30 cellular contexts compared by ENCODE assay signal in the genomic region with DNA sequence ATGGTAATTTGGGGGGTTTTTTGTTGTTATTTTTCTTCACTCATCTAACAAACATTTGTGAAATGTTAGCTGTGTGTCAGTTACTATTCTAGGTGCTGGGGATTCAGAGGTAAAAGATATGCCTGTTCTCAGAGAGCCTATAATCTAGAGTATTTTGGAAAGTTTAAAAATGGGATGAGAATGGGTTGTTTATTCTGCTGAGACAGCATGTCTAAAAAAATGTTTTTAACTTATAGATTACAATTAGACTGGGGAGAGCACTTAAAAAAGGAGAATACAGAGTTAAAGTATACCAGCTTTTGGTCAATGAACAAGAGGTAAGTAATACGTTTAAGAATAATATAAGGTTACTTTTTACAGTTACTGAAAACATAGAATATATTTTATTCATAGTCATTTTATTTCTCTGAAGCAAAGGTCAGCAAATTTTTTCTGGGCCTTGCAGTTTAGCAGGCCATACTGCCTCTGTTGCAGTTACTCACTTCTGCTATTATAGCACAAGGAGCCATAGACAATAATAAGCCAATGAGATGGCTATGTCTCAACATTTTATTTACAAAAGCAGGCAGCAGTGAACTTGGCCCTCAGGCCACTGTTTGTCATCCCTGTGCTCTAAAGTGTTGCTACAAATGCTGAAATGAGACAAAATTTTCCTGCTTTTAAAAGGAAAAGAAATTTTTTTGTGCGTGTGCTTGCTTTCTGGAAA.
DNase-seq lines count a peak whose midpoint lies in the region; ATAC-seq, FAIRE-seq and TF ChIP-seq lines count a peak whose summit lies in the region.
"Had no signal": no experiment of that assay in that cellular context is flagged by ENCODE, and none has a peak within 500 bp of the region (broad histone marks: within the 10 kb centered on the region; RNA-seq: fewer than 3 reads in every experiment).

No MANE protein-coding gene starts in this region.

- no peaks in the 10 kb centered on the region for H3K27me3 Mint-ChIP-seq in endodermal cell (ENCODE audit: insufficient read depth)
- H3K27me3 Mint-ChIP-seq: activated CD4-positive, alpha-beta T cell treated with anti-CD3 and anti-CD28 coated beads, Interleukin-2, amount 10 ng/mL, durations not matched to agents 24 days and 14 days; activated naive CD8-positive, alpha-beta T cell; stimulated activated memory B cell treated with anti-CD40 and anti-IgM and Interleukin-4, amounts not matched to agents 10 μg/mL and 1 μg/mL and 100 μg/mL, for 72 hours had no signal

- TF ChIP-seq POLR2A in A549 (IDR thresholded peaks at IDR 0.05; ENCODE audit: low read length) (no peak), GM12892 (IDR thresholded peaks at IDR 0.05; ENCODE audit: low read depth, low read length) (no peak)

- peak overlapping the region; percentile 20 for H3K27ac Mint-ChIP-seq in endodermal cell
- H3K27ac Mint-ChIP-seq: activated CD4-positive, alpha-beta T cell treated with anti-CD3 and anti-CD28 coated beads, Interleukin-2, amount 10 ng/mL, durations not matched to agents 24 days and 14 days; activated naive CD8-positive, alpha-beta T cell; activated T-helper 1 cell treated with anti-CD3 and anti-CD28 coated beads, Interleukin-12 subunit alpha, Interleukin-12 subunit beta, Interleukin-2, Interleukin-4 antibody, amounts not matched to agents 30 ng/mL and 10 ng/mL and 1 ng/mL, durations not matched to agents 14 hours and 24 hours and 36 hours; neural progenitor cell; stimulated activated memory B cell treated with anti-CD40 and anti-IgM and Interleukin-4, amounts not matched to agents 10 μg/mL and 1 μg/mL and 100 μg/mL, for 72 hours had no signal

- no peaks in the 10 kb centered on the region for H3K9me3 ChIP-seq in A549
- H3K9me3 ChIP-seq in endodermal cell (ENCODE audit: control insufficient read depth, low read length), result no peaks in the 10 kb centered on the region
- no peaks in the 10 kb centered on the region for H3K9me3 ChIP-seq in liver (ENCODE audit: control insufficient read depth in 4 of 4, low read length in 3 of 4)
- H3K9me3 ChIP-seq: BLaER1, sigmoid colon had no signal

- FAIRE-seq in A549 (lab: Jason Lieb, UNC), result no peak
- peak; percentile 24 for FAIRE-seq in GM12892 (lab: Jason Lieb, UNC)
- FAIRE-seq: endothelial cell of umbilical vein, GM12891, keratinocyte had no signal

- 71% methylated on average over 2 of the region's 2 CpGs for WGBS in A549 (ENCODE audit: missing lambda C conversion rate)
- WGBS in endodermal cell (ENCODE audit: insufficient coverage in 1 of 2, insufficient read length in 1 of 2), 2 experiments, result 98 to 100% methylated on average over 1 to 2 of the region's 2 CpGs
- 38% methylated on average over 2 of the region's 2 CpGs for WGBS in liver

- H3K4me3 Mint-ChIP-seq in endodermal cell, result no peak overlapping the region
- H3K4me3 Mint-ChIP-seq: activated CD4-positive, alpha-beta T cell treated with anti-CD3 and anti-CD28 coated beads, Interleukin-2, amount 10 ng/mL, durations not matched to agents 24 days and 14 days; activated naive CD8-positive, alpha-beta T cell; activated T-helper 1 cell treated with anti-CD3 and anti-CD28 coated beads, Interleukin-12 subunit alpha, Interleukin-12 subunit beta, Interleukin-2, Interleukin-4 antibody, amounts not matched to agents 30 ng/mL and 10 ng/mL and 1 ng/mL, durations not matched to agents 14 hours and 24 hours and 36 hours; neural progenitor cell; stimulated activated memory B cell treated with anti-CD40 and anti-IgM and Interleukin-4, amounts not matched to agents 10 μg/mL and 1 μg/mL and 100 μg/mL, for 72 hours had no signal

- CTCF ChIA-PET in A549 (lab: Yijun Ruan, JAX), result interaction anchor here (1.1 to 5.5 kb wide), 5 partner anchors 14 to 96 kb away, joined by 4 to 22 read pairs (median 5); no protein-coding TSS in a partner anchor

- TF ChIP-seq EP300 in A549 (IDR thresholded peaks at IDR 0.05), result no peak

- peak overlapping the region; percentile 15 for H3K4me2 ChIP-seq in A549
- H3K4me2 ChIP-seq: BLaER1, neural progenitor cell had no signal

- H3K27me3 ChIP-seq in endodermal cell (ENCODE audit: control insufficient read depth, insufficient read depth, low read length, poor library complexity, severe bottlenecking), result no peaks in the 10 kb centered on the region
- H3K27me3 ChIP-seq in liver (ENCODE audit: control insufficient read depth in 4 of 4, insufficient read depth in 4 of 4, low read length in 3 of 4), result no peaks in the 10 kb centered on the region
- H3K27me3 ChIP-seq: BLaER1, neural progenitor cell, sigmoid colon had no signal

- no peak for TF ChIP-seq RAD21 in A549 (conservative IDR thresholded peaks at IDR 0.05 in 1 of 2, IDR thresholded peaks at IDR 0.05 in 1 of 2)
- peak; percentile 31 to 41 for TF ChIP-seq RAD21 in liver (IDR thresholded peaks at IDR 0.05)

- H3K36me3 ChIP-seq in endodermal cell (ENCODE audit: control insufficient read depth, insufficient read depth, low read length), result peaks cover 67% of the 10 kb centered on the region
- H3K36me3 ChIP-seq in liver (ENCODE audit: control insufficient read depth in 4 of 4, insufficient read depth in 3 of 4, low read depth in 1 of 4, low read length in 3 of 4), result peaks cover 0 to 11% (median 6%) of the 10 kb centered on the region in 4 donors

- POLR2A ChIA-PET in A549 (lab: Yijun Ruan, JAX), result no interaction called here

- H3K27ac ChIP-seq in A549 (no peak overlapping the region), endodermal cell (ENCODE audit: low read depth, low read length) (no peak overlapping the region), liver (ENCODE audit: low read depth in 1 of 2, low read length in 2 of 2) (peak overlapping the region; percentile 76 to 77)
- H3K27ac ChIP-seq: BLaER1, HL-60, sigmoid colon had no signal

- peak in 1 of 2 experiments; percentile 46; a peak in 2 of 6 replicates for ATAC-seq in A549
- ATAC-seq: stimulated activated memory B cell treated with anti-CD40 and anti-IgM and Interleukin-4, amounts not matched to agents 10 μg/mL and 1 μg/mL and 100 μg/mL, for 72 hours had no signal

- peaks cover 26% of the 10 kb centered on the region for H3K36me3 Mint-ChIP-seq in endodermal cell (ENCODE audit: low read depth)

- DNase-seq in A549 (ENCODE audit: low read depth in 1 of 2, low spot score in 1 of 2), result peak in 1 of 2 experiments; percentile 18
- DNase-seq in GM12892 (ENCODE audit: insufficient read length), result no peak
- DNase-seq in endodermal cell, result no peak
- DNase-seq in activated CD4-positive, alpha-beta T cell treated with anti-CD3 and anti-CD28 coated beads, Interleukin-2, amount 50 U/mL, for 4 hours, result no peak
- DNase-seq in EL, result no peak
- DNase-seq in activated naive CD4-positive, alpha-beta T cell treated with anti-CD3 and anti-CD28 coated beads, Interleukin-2, amount 50 U/mL, for 16 hours, result no peak
- DNase-seq in cortex of kidney (lab: John Stamatoyannopoulos, UW), result no peak
- DNase-seq: activated CD4-positive, alpha-beta T cell treated with anti-CD3 and anti-CD28 coated beads, Interleukin-2, amount 10 ng/mL, durations not matched to agents 24 days and 14 days; aorta; Calu3; caudate nucleus; GOT3; NCI-H1048; NCI-H1930; NCI-H524 treated with DMSO at 0.1 percent for 48 hours; SIG-M5; sigmoid colon; stimulated activated CD4-positive, alpha-beta T cell treated with anti-CD3 and anti-CD28 coated beads, Interleukin-4, amount 100 ng/mL, for 24 hours; substantia nigra; T-helper 9 cell had no signal

- peaks cover 20% of the 10 kb centered on the region for H3K4me1 Mint-ChIP-seq in endodermal cell
- H3K4me1 Mint-ChIP-seq: stimulated activated memory B cell treated with anti-CD40 and anti-IgM and Interleukin-4, amounts not matched to agents 10 μg/mL and 1 μg/mL and 100 μg/mL, for 72 hours had no signal

- H3K4me3 ChIP-seq in A549 (no peak overlapping the region), endodermal cell (ENCODE audit: low read length) (no peak overlapping the region), liver (ENCODE audit: low read depth in 1 of 3, low read length in 3 of 3) (no peak overlapping the region)
- H3K4me3 ChIP-seq: BLaER1, neural progenitor cell, sigmoid colon had no signal

- TF ChIP-seq CTCF in A549 (IDR thresholded peaks at IDR 0.05) (no peak), endodermal cell (conservative IDR thresholded peaks at IDR 0.05) (no peak), liver (IDR thresholded peaks at IDR 0.05; ENCODE audit: low read depth, low read length, missing input control) (no peak)

- H3K9ac ChIP-seq in endodermal cell (ENCODE audit: extremely low read depth, low read length, poor library complexity, severe bottlenecking) (no peak overlapping the region), liver (ENCODE audit: low read depth in 1 of 2, low read length in 2 of 2) (peak overlapping the region in 1 of 2 donors; percentile 74)
- H3K9ac ChIP-seq: BLaER1, neural progenitor cell had no signal

- H3K4me1 ChIP-seq in A549 (peaks cover 40% of the 10 kb centered on the region), endodermal cell (ENCODE audit: control insufficient read depth, insufficient read depth, low read length) (peaks cover 20% of the 10 kb centered on the region), liver (ENCODE audit: control insufficient read depth in 4 of 4, insufficient read depth in 4 of 4, low read length in 3 of 4) (peaks cover 5 to 36% (median 13%) of the 10 kb centered on the region in 4 donors)
- H3K4me1 ChIP-seq: BLaER1, neural progenitor cell had no signal

- H3K9me3 Mint-ChIP-seq in endodermal cell, result no peaks in the 10 kb centered on the region
- H3K9me3 Mint-ChIP-seq: activated CD4-positive, alpha-beta T cell treated with anti-CD3 and anti-CD28 coated beads, Interleukin-2, amount 10 ng/mL, durations not matched to agents 24 days and 14 days; activated T-helper 1 cell treated with anti-CD3 and anti-CD28 coated beads, Interleukin-12 subunit alpha, Interleukin-12 subunit beta, Interleukin-2, Interleukin-4 antibody, amounts not matched to agents 30 ng/mL and 10 ng/mL and 1 ng/mL, durations not matched to agents 14 hours and 24 hours and 36 hours; neural progenitor cell; stimulated activated memory B cell treated with anti-CD40 and anti-IgM and Interleukin-4, amounts not matched to agents 10 μg/mL and 1 μg/mL and 100 μg/mL, for 72 hours had no signal

TF ChIP-seq in A549, 52 proteins besides CTCF, POLR2A, EP300 and RAD21 (continues in another document):
- no peak for TF ChIP-seq ZSCAN20 (CRISPR knock-in tag; IDR thresholded peaks at IDR 0.05)
- no peak for TF ChIP-seq HOXB5 (CRISPR knock-in tag; IDR thresholded peaks at IDR 0.05)
- TF ChIP-seq FOSL2 (IDR thresholded peaks at IDR 0.05), result no peak
- TF ChIP-seq FOSL2 (CRISPR knock-in tag; IDR thresholded peaks at IDR 0.05), result no peak
- no peak for TF ChIP-seq RCOR1 (IDR thresholded peaks at IDR 0.05; ENCODE audit: low read depth, low read length)

TF ChIP-seq in liver, 16 proteins besides CTCF, POLR2A, EP300 and RAD21 (continues in another document):
- TF ChIP-seq JUND (IDR thresholded peaks at IDR 0.05), result peak in 1 of 2 donors; percentile 79

Comparison
In these comparisons a context has a peak if more than half of its experiments do, and no peak if none do; other contexts are left out.
1. H3K27ac ChIP-seq: peak in liver (2 of 2); none in A549 (0 of 2) and endodermal cell (single experiment).